8 cellular contexts compared by ENCODE assay signal in genomic region chr11:65417702-65418430, GRCh38. TPM values are rescaled to one million over a fixed set of nuclear protein-coding genes. Genes with fewer than 3 reads are reported as not detected.
DNase-seq lines count a peak whose midpoint lies in the region; ATAC-seq, FAIRE-seq and TF ChIP-seq lines count a peak whose summit lies in the region.

No MANE protein-coding gene starts in this region.

- H3K4me1 Mint-ChIP-seq in activated T-helper 1 cell treated with anti-CD3 and anti-CD28 coated beads, Interleukin-12 subunit alpha, Interleukin-12 subunit beta, Interleukin-2, Interleukin-4 antibody, amounts not matched to agents 30 ng/mL and 10 ng/mL and 1 ng/mL, durations not matched to agents 14 hours and 24 hours and 36 hours (ENCODE audit: low read depth), result peaks cover 57% of the 10 kb centered on the region

- peak overlapping the region; percentile 98 to 99 (median 99) for H3K27ac ChIP-seq in pancreas

- H3K27me3 ChIP-seq in pancreas, result no peaks in the 10 kb centered on the region

- no peaks in the 10 kb centered on the region for H3K9me3 ChIP-seq in pancreas

- DNase-seq in activated gamma-delta T cell treated with Interleukin-2 at 50 U/mL for 16 hours (peak; percentile 32), activated gamma-delta T cell (lab: John Stamatoyannopoulos, UW) (no peak), foreskin melanocyte (peak; percentile 23), pancreas (peak in 5 of 6 donors; percentile 48 to 82 (median 63)), NK-92 (lab: John Stamatoyannopoulos, UW; ENCODE audit: unreplicated experiment) (no peak), epidermal melanocyte (ENCODE audit: insufficient read length, low spot score) (no peak)
- peak; percentile 30 for DNase-seq in activated T-helper 1 cell treated with anti-CD3 and anti-CD28 coated beads, Interleukin-12 subunit alpha, Interleukin-12 subunit beta, Interleukin-2, Interleukin-4 antibody, amounts not matched to agents 30 ng/mL and 10 ng/mL and 1 ng/mL, durations not matched to agents 14 hours and 24 hours and 36 hours (ENCODE audit: low spot score)

- no peak for TF ChIP-seq CTCF in pancreas (IDR thresholded peaks at IDR 0.05)

- H3K36me3 ChIP-seq in pancreas, result peaks cover 0 to under 1% (median 0%) of the 10 kb centered on the region in 3 donors

- WGBS in pancreas, 2 donors, result 49 to 51% methylated on average over 14 to 19 of the region's 19 CpGs

- no peak for FAIRE-seq in pancreas (lab: Jason Lieb, UNC)

- ATAC-seq in pancreas, result no peak
- no peak for ATAC-seq in GM21723 (IDR thresholded peaks at IDR 0.05; ENCODE audit: unreplicated experiment)

- peak overlapping the region in 2 of 4 donors; percentile 14 to 81 for H3K4me3 ChIP-seq in pancreas

- H3K9me3 Mint-ChIP-seq in activated T-helper 1 cell treated with anti-CD3 and anti-CD28 coated beads, Interleukin-12 subunit alpha, Interleukin-12 subunit beta, Interleukin-2, Interleukin-4 antibody, amounts not matched to agents 30 ng/mL and 10 ng/mL and 1 ng/mL, durations not matched to agents 14 hours and 24 hours and 36 hours, result no peaks in the 10 kb centered on the region

- peaks cover 36 to 51% (median 44%) of the 10 kb centered on the region in 3 donors for H3K4me1 ChIP-seq in pancreas

- intact Hi-C loops in activated T-helper 1 cell treated with anti-CD3 and anti-CD28 coated beads, Interleukin-12 subunit alpha, Interleukin-12 subunit beta, Interleukin-2, Interleukin-4 antibody, amounts not matched to agents 30 ng/mL and 10 ng/mL and 1 ng/mL, durations not matched to agents 14 hours and 24 hours and 36 hours (cut with micrococcal nuclease), result loop anchor here (1.0 to 2.0 kb wide), 4 partner anchors 8 to 122 kb away; partner anchors contain the start of gene TIGD3
- intact Hi-C loops in pancreas (cut with DNase I), result loop anchor here in 2 of 3 donors (2.0 to 5.0 kb wide), 3 partner anchors 49 to 94 kb away; no protein-coding TSS in a partner anchor

- H3K27ac Mint-ChIP-seq in activated T-helper 1 cell treated with anti-CD3 and anti-CD28 coated beads, Interleukin-12 subunit alpha, Interleukin-12 subunit beta, Interleukin-2, Interleukin-4 antibody, amounts not matched to agents 30 ng/mL and 10 ng/mL and 1 ng/mL, durations not matched to agents 14 hours and 24 hours and 36 hours, result peak overlapping the region; percentile 100

- peaks cover 5% of the 10 kb centered on the region for H3K27me3 Mint-ChIP-seq in activated T-helper 1 cell treated with anti-CD3 and anti-CD28 coated beads, Interleukin-12 subunit alpha, Interleukin-12 subunit beta, Interleukin-2, Interleukin-4 antibody, amounts not matched to agents 30 ng/mL and 10 ng/mL and 1 ng/mL, durations not matched to agents 14 hours and 24 hours and 36 hours (ENCODE audit: insufficient read depth)

- peaks cover 9% of the 10 kb centered on the region for H3K36me3 Mint-ChIP-seq in activated T-helper 1 cell treated with anti-CD3 and anti-CD28 coated beads, Interleukin-12 subunit alpha, Interleukin-12 subunit beta, Interleukin-2, Interleukin-4 antibody, amounts not matched to agents 30 ng/mL and 10 ng/mL and 1 ng/mL, durations not matched to agents 14 hours and 24 hours and 36 hours (ENCODE audit: low read depth)

- H3K4me3 Mint-ChIP-seq in activated T-helper 1 cell treated with anti-CD3 and anti-CD28 coated beads, Interleukin-12 subunit alpha, Interleukin-12 subunit beta, Interleukin-2, Interleukin-4 antibody, amounts not matched to agents 30 ng/mL and 10 ng/mL and 1 ng/mL, durations not matched to agents 14 hours and 24 hours and 36 hours, result peak overlapping the region; percentile 99

RNA-seq across cellular contexts. Expression of gene NEAT1, which starts 4.7 kb away (rescaled TPM):
- 507 and 517 TPM in 2 replicates for total RNA-seq in activated T-helper 1 cell treated with anti-CD3 and anti-CD28 coated beads, Interleukin-12 subunit alpha, Interleukin-12 subunit beta, Interleukin-2, Interleukin-4 antibody, amounts not matched to agents 30 ng/mL and 10 ng/mL and 1 ng/mL, durations not matched to agents 14 hours and 24 hours and 36 hours
- total RNA-seq in pancreas, result 1,000 to 10,000 TPM in 1 of 6 donors, 100 to 1,000 TPM in 5; 295 to 1,475 (median 528) TPM
- 1,000 to 10,000 TPM; 1,390 to 2,770 TPM for polyA plus RNA-seq in pancreas

RNA-seq across cellular contexts. Expression of gene FRMD8, which starts 31.4 kb away (rescaled TPM):
- total RNA-seq in activated T-helper 1 cell treated with anti-CD3 and anti-CD28 coated beads, Interleukin-12 subunit alpha, Interleukin-12 subunit beta, Interleukin-2, Interleukin-4 antibody, amounts not matched to agents 30 ng/mL and 10 ng/mL and 1 ng/mL, durations not matched to agents 14 hours and 24 hours and 36 hours, result 40.5 and 42.3 TPM in 2 replicates
- total RNA-seq in pancreas, result 10 to 100 TPM; 15.4 to 28.9 (median 18.8) TPM
- 10 to 100 TPM; 15.0 to 15.7 TPM for polyA plus RNA-seq in pancreas

RNA-seq across cellular contexts. Expression of gene SLC25A45, which starts 35.4 kb away (rescaled TPM):
- 15.3 and 19.4 TPM in 2 replicates for total RNA-seq in activated T-helper 1 cell treated with anti-CD3 and anti-CD28 coated beads, Interleukin-12 subunit alpha, Interleukin-12 subunit beta, Interleukin-2, Interleukin-4 antibody, amounts not matched to agents 30 ng/mL and 10 ng/mL and 1 ng/mL, durations not matched to agents 14 hours and 24 hours and 36 hours
- 10 to 100 TPM; 16.2 to 53.4 (median 26.3) TPM for total RNA-seq in pancreas
- 10 to 100 TPM; 38.0 to 58.2 TPM for polyA plus RNA-seq in pancreas

Comparison
In these comparisons a context has a peak if more than half of its experiments do, and no peak if none do; other contexts are left out.
1. DNase-seq: peak in activated gamma-delta T cell treated with Interleukin-2 at 50 U/mL for 16 hours (single experiment), activated T-helper 1 cell treated with anti-CD3 and anti-CD28 coated beads, Interleukin-12 subunit alpha, Interleukin-12 subunit beta, Interleukin-2, Interleukin-4 antibody, amounts not matched to agents 30 ng/mL and 10 ng/mL and 1 ng/mL, durations not matched to agents 14 hours and 24 hours and 36 hours (single experiment), foreskin melanocyte (single experiment) and pancreas (5 of 6); none in activated gamma-delta T cell (single experiment), NK-92 (single experiment) and epidermal melanocyte (single experiment).